20 cellular contexts compared by ENCODE assay signal in genomic region chr7:159020987-159021386, GRCh38.
DNase-seq lines count a peak whose midpoint lies in the region; ATAC-seq and TF ChIP-seq lines count a peak whose summit lies in the region.
"Had no signal": no experiment of that assay in that cellular context is flagged by ENCODE, and none has a peak within 500 bp of the region (broad histone marks: within the 10 kb centered on the region; RNA-seq: fewer than 3 reads in every experiment).

No MANE protein-coding gene starts in this region.

- peak; percentile 34; the same call in 2 of the 3 replicates for ATAC-seq in GM23338
- ATAC-seq: stimulated activated naive CD8-positive, alpha-beta T cell treated with anti-CD3 and anti-CD28 coated beads, Interleukin-15, amount 100 ng/mL, for 72 hours had no signal

- no peak overlapping the region for H3K9ac ChIP-seq in KMS-11

- peaks cover 23% of the 10 kb centered on the region for H3K36me3 Mint-ChIP-seq in GM23338 (ENCODE audit: low read depth)
- H3K36me3 Mint-ChIP-seq in glutamatergic neuron (ENCODE audit: unreplicated experiment) = no peaks in the 10 kb centered on the region
- H3K36me3 Mint-ChIP-seq in nephron progenitor cell (ENCODE audit: low read depth) = no peaks in the 10 kb centered on the region

- 93% methylated on average over 2 of the region's 6 CpGs for WGBS in esophagus muscularis mucosa

- H3K9me3 ChIP-seq in HAP-1 (no peaks in the 10 kb centered on the region), esophagus muscularis mucosa (no peaks in the 10 kb centered on the region)
- H3K9me3 ChIP-seq: breast epithelium, neutrophil, transverse colon had no signal

- H3K4me2 ChIP-seq in GM23338 (no peak overlapping the region), KMS-11 (no peak overlapping the region)

- H3K27ac ChIP-seq in GM23338 (ENCODE audit: low read depth) = no peak overlapping the region
- H3K27ac ChIP-seq in KMS-11 = no peak overlapping the region
- no peak overlapping the region for H3K27ac ChIP-seq in esophagus muscularis mucosa (replicated peaks in 1 of 4)
- H3K27ac ChIP-seq: breast epithelium, neutrophil, spleen, transverse colon had no signal

- H3K27me3 Mint-ChIP-seq in GM23338 (ENCODE audit: insufficient read depth, low read depth, poor library complexity) = peaks cover 17% of the 10 kb centered on the region
- peaks cover 6% of the 10 kb centered on the region for H3K27me3 Mint-ChIP-seq in glutamatergic neuron (ENCODE audit: unreplicated experiment)
- peaks cover 11% of the 10 kb centered on the region for H3K27me3 Mint-ChIP-seq in nephron progenitor cell (ENCODE audit: low read depth, poor library complexity)

- 0 out of 4 replicates have a peak, but pooled peaks of 1 of the 2 experiments have one; percentile 4 for TF ChIP-seq CTCF in GM23338 (conservative IDR thresholded peaks at IDR 0.05; ENCODE audit: low read depth in 2 of 2)
- 0 out of 2 replicates have a peak, but pooled peaks have one; percentile 25 for TF ChIP-seq CTCF in KMS-11 (conservative IDR thresholded peaks at IDR 0.05; ENCODE audit: low read depth, low read length)
- peak; percentile 12 for TF ChIP-seq CTCF in glutamatergic neuron (IDR thresholded peaks at IDR 0.05; ENCODE audit: partially characterized antibody, unreplicated experiment)
- no peak for TF ChIP-seq CTCF in nephron progenitor cell (IDR thresholded peaks at IDR 0.05)
- no peak for TF ChIP-seq CTCF in esophagus muscularis mucosa (IDR thresholded peaks at IDR 0.05)

- DNase-seq in GM23338 (ENCODE audit: low spot score) (no peak), glutamatergic neuron (peak; percentile 40), nephron progenitor cell (peak; percentile 53), HAP-1 (ENCODE audit: low spot score in 2 of 2) (no peak), NCI-H1105 treated with DMSO at 0.1 percent for 48 hours (lab: John Stamatoyannopoulos, UW) (no peak), esophagus muscularis mucosa (ENCODE audit: extremely low spot score) (no peak)
- DNase-seq: activated gamma-delta T cell treated with Interleukin-2 at 50 U/mL for 16 hours; AML-193; COR-L47; hippocampal formation; NCI-H1436 treated with DMSO at 0.1 percent for 48 hours; NCI-H82; spleen; stimulated activated CD4-positive, alpha-beta T cell treated with anti-CD3 and anti-CD28 coated beads, Interleukin-4, amount 100 ng/mL, for 4 hours; stimulated activated naive CD8-positive, alpha-beta T cell treated with anti-CD3 and anti-CD28 coated beads, Interleukin-15, amount 100 ng/mL, for 72 hours; transverse colon had no signal

- H2AFZ ChIP-seq in GM23338 (no peak overlapping the region), KMS-11 (ENCODE audit: low read depth) (peak overlapping the region; percentile 10; the same call in 1 of the 2 replicates)

- H3K9me3 Mint-ChIP-seq in GM23338 (peaks cover 89% of the 10 kb centered on the region), glutamatergic neuron (ENCODE audit: unreplicated experiment) (peaks cover 12% of the 10 kb centered on the region), nephron progenitor cell (no peaks in the 10 kb centered on the region)

- H3K79me2 ChIP-seq in GM23338 (replicated peaks; ENCODE audit: insufficient read depth) (no peaks in the 10 kb centered on the region), KMS-11 (ENCODE audit: insufficient read depth, low read depth) (no peaks in the 10 kb centered on the region)

- peaks cover 2% of the 10 kb centered on the region; the same call in 1 of the 2 replicates for H3K4me1 ChIP-seq in GM23338 (ENCODE audit: insufficient read depth)
- H3K4me1 ChIP-seq in KMS-11 (ENCODE audit: low read depth, poor library complexity, severe bottlenecking) = peaks cover 19% of the 10 kb centered on the region
- no peaks in the 10 kb centered on the region for H3K4me1 ChIP-seq in HAP-1
- H3K4me1 ChIP-seq in esophagus muscularis mucosa = peaks cover 0 to 9% (median 7%) of the 10 kb centered on the region in 4 donors
- H3K4me1 ChIP-seq: breast epithelium, spleen had no signal

- H4K20me1 ChIP-seq in GM23338 (replicated peaks; ENCODE audit: insufficient read depth) (no peaks in the 10 kb centered on the region), KMS-11 (ENCODE audit: insufficient read depth) (no peaks in the 10 kb centered on the region)

- no peaks in the 10 kb centered on the region for H3F3A ChIP-seq in GM23338 (replicated peaks; ENCODE audit: low read depth)

- intact Hi-C loops in esophagus muscularis mucosa (cut with DNase I) = no loop called here

- H3K4me3 ChIP-seq in GM23338 (no peak overlapping the region), KMS-11 (IDR thresholded peaks at IDR 0.05; ENCODE audit: insufficient read depth, low read depth, low read length) (no peak overlapping the region), HAP-1 (no peak overlapping the region), esophagus muscularis mucosa (no peak overlapping the region)
- H3K4me3 ChIP-seq: breast epithelium, spleen, transverse colon had no signal

- no peak for TF ChIP-seq EP300 in esophagus muscularis mucosa (IDR thresholded peaks at IDR 0.05)

- H3K36me3 ChIP-seq in GM23338 (ENCODE audit: insufficient read depth) = no peaks in the 10 kb centered on the region; the same call in 1 of the 2 replicates
- H3K36me3 ChIP-seq in KMS-11 (ENCODE audit: insufficient read depth) = no peaks in the 10 kb centered on the region
- no peaks in the 10 kb centered on the region for H3K36me3 ChIP-seq in HAP-1 (replicated peaks)
- H3K36me3 ChIP-seq in esophagus muscularis mucosa = no peaks in the 10 kb centered on the region
- H3K36me3 ChIP-seq: breast epithelium, neutrophil, spleen, transverse colon had no signal

- TF ChIP-seq POLR2A in esophagus muscularis mucosa (IDR thresholded peaks at IDR 0.05; ENCODE audit: low read depth) = no peak

- H3K4me3 Mint-ChIP-seq in GM23338 = no peak overlapping the region
- no peak overlapping the region for H3K4me3 Mint-ChIP-seq in glutamatergic neuron (ENCODE audit: unreplicated experiment)
- H3K4me3 Mint-ChIP-seq in nephron progenitor cell = no peak overlapping the region
- H3K4me3 Mint-ChIP-seq: stimulated activated naive CD8-positive, alpha-beta T cell treated with anti-CD3 and anti-CD28 coated beads, Interleukin-15, amount 100 ng/mL, for 72 hours; T-helper 1 cell treated with Interleukin-12 subunit alpha and Interleukin-12 subunit beta and Interleukin-4 antibody, amounts not matched to agents 30 μg/mL and 1 μg/mL, for 36 hours had no signal

- H3K27me3 ChIP-seq in GM23338 (ENCODE audit: insufficient read depth) = no peaks in the 10 kb centered on the region
- H3K27me3 ChIP-seq in KMS-11 (ENCODE audit: insufficient read depth, low read depth) = no peaks in the 10 kb centered on the region
- H3K27me3 ChIP-seq in HAP-1 (ENCODE audit: low read depth) = no peaks in the 10 kb centered on the region
- H3K27me3 ChIP-seq in esophagus muscularis mucosa = peaks cover 0 to 15% (median 0%) of the 10 kb centered on the region in 4 donors
- H3K27me3 ChIP-seq: breast epithelium, neutrophil, transverse colon had no signal

- H3K9me2 ChIP-seq in GM23338 (ENCODE audit: insufficient read depth) = no peaks in the 10 kb centered on the region

- H3K4me1 Mint-ChIP-seq in GM23338 = peaks cover 2% of the 10 kb centered on the region; the same call in 1 of the 3 replicates
- no peaks in the 10 kb centered on the region for H3K4me1 Mint-ChIP-seq in glutamatergic neuron (ENCODE audit: low read depth, unreplicated experiment)
- peaks cover 38% of the 10 kb centered on the region for H3K4me1 Mint-ChIP-seq in nephron progenitor cell

- in situ Hi-C loops in HAP-1 (cut with MboI; ENCODE audit: low sequenced_read_pairs) = no loop called here

- H3K27ac Mint-ChIP-seq in GM23338 (no peak overlapping the region), glutamatergic neuron (ENCODE audit: unreplicated experiment) (no peak overlapping the region), nephron progenitor cell (no peak overlapping the region)
- H3K27ac Mint-ChIP-seq: stimulated activated naive CD8-positive, alpha-beta T cell treated with anti-CD3 and anti-CD28 coated beads, Interleukin-15, amount 100 ng/mL, for 72 hours; T-helper 1 cell treated with Interleukin-12 subunit alpha and Interleukin-12 subunit beta and Interleukin-4 antibody, amounts not matched to agents 30 μg/mL and 1 μg/mL, for 36 hours had no signal

TF ChIP-seq in GM23338, 12 proteins besides CTCF, POLR2A, EP300 and RAD21:
- TF ChIP-seq EZH2 (IDR thresholded peaks at IDR 0.05; ENCODE audit: low read depth, unreplicated experiment) = no peak

Comparison
In these comparisons a context has a peak if more than half of its experiments do, and no peak if none do; other contexts are left out.
1. DNase-seq: peak in glutamatergic neuron (single experiment) and nephron progenitor cell (single experiment); none in GM23338 (single experiment), HAP-1 (0 of 2), NCI-H1105 treated with DMSO at 0.1 percent for 48 hours (single experiment) and esophagus muscularis mucosa (single experiment).
2. CTCF ChIP-seq: peak in KMS-11 (single experiment) and glutamatergic neuron (single experiment); none in nephron progenitor cell (single experiment) and esophagus muscularis mucosa (0 of 3).